ENCODE assay signal across 26 cellular contexts in the genomic region with DNA sequence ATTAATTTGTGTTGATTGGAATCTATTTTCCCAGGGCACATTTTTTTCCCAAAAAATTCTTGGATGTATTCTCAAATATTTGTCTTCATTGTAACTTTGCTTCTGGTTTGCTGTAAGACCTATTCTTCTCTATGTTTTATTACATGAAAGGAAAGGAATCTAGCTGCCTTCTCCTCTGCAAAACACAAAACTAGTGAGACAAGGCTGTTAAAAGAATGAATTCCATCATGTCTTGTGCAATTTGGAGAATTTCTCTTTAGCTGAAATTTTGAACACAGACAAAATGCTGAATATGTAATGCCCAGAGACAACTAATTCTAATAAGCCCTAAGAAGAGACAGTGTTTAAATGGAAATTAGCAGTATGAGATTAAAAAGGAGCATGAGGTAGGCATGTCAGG.
DNase-seq lines count a peak whose midpoint lies in the region; ATAC-seq and TF ChIP-seq lines count a peak whose summit lies in the region.
"Had no signal": no experiment of that assay in that cellular context is flagged by ENCODE, and none has a peak within 500 bp of the region (broad histone marks: within the 10 kb centered on the region; RNA-seq: fewer than 3 reads in every experiment).

No MANE protein-coding gene starts in this region.

- no peaks in the 10 kb centered on the region for H3K27me3 ChIP-seq in adipocyte (replicated peaks; ENCODE audit: control insufficient read depth, insufficient read depth, low read length)
- H3K27me3 ChIP-seq: SJCRH30 had no signal

- no peak overlapping the region for H3K4me3 Mint-ChIP-seq in endothelial cell (ENCODE audit: unreplicated experiment)
- no peak overlapping the region for H3K4me3 Mint-ChIP-seq in activated naive CD4-positive, alpha-beta T cell treated with anti-CD3 and anti-CD28 coated beads for 36 hours
- H3K4me3 Mint-ChIP-seq: B cell; CD8-positive, alpha-beta T cell had no signal

- TF ChIP-seq CTCF in endothelial cell (IDR thresholded peaks at IDR 0.05; ENCODE audit: unreplicated experiment): no peak

- no peak overlapping the region for H3K27ac Mint-ChIP-seq in endothelial cell (ENCODE audit: unreplicated experiment)
- no peak overlapping the region for H3K27ac Mint-ChIP-seq in activated naive CD4-positive, alpha-beta T cell treated with anti-CD3 and anti-CD28 coated beads for 36 hours
- H3K27ac Mint-ChIP-seq: B cell had no signal

- no peak for ATAC-seq in HG02885 (IDR thresholded peaks at IDR 0.05; ENCODE audit: poor library complexity, unreplicated experiment)
- ATAC-seq: CD8-positive, alpha-beta T cell; HCT116; HepG2; K562; Right ventricle myocardium inferior had no signal

- peaks cover 25% of the 10 kb centered on the region for H3K4me1 ChIP-seq in adipocyte (ENCODE audit: control insufficient read depth, insufficient read depth, low read length)

- peaks cover 31% of the 10 kb centered on the region for H3K4me1 Mint-ChIP-seq in endothelial cell (ENCODE audit: unreplicated experiment)
- no peaks in the 10 kb centered on the region for H3K4me1 Mint-ChIP-seq in activated naive CD4-positive, alpha-beta T cell treated with anti-CD3 and anti-CD28 coated beads for 36 hours (ENCODE audit: low read depth)
- H3K4me1 Mint-ChIP-seq: B cell had no signal

- CTCF ChIA-PET in activated naive CD4-positive, alpha-beta T cell treated with anti-CD3 and anti-CD28 coated beads for 36 hours (lab: Charles Lee): no interaction called here

- H3K9ac ChIP-seq in adipocyte (ENCODE audit: low read length): no peak overlapping the region

- H3K36me3 ChIP-seq in adipocyte (ENCODE audit: control insufficient read depth, insufficient read depth, low read length, severe bottlenecking): no peaks in the 10 kb centered on the region
- H3K36me3 ChIP-seq: SJCRH30 had no signal

- H3K4me3 ChIP-seq in adipocyte (ENCODE audit: low read length): no peak overlapping the region
- H3K4me3 ChIP-seq: K562, PC-9, SJCRH30 had no signal

- H3K9me3 Mint-ChIP-seq in endothelial cell (ENCODE audit: unreplicated experiment): no peaks in the 10 kb centered on the region
- H3K9me3 Mint-ChIP-seq in activated naive CD4-positive, alpha-beta T cell treated with anti-CD3 and anti-CD28 coated beads for 36 hours: no peaks in the 10 kb centered on the region
- H3K9me3 Mint-ChIP-seq: CD8-positive, alpha-beta T cell had no signal

- peaks cover 1% of the 10 kb centered on the region for H3K27me3 Mint-ChIP-seq in endothelial cell (ENCODE audit: unreplicated experiment)
- peaks cover 16% of the 10 kb centered on the region for H3K27me3 Mint-ChIP-seq in activated naive CD4-positive, alpha-beta T cell treated with anti-CD3 and anti-CD28 coated beads for 36 hours (ENCODE audit: low read depth)

- no peaks in the 10 kb centered on the region for H3K9me3 ChIP-seq in adipocyte (ENCODE audit: control insufficient read depth, low read length)
- H3K9me3 ChIP-seq: SJCRH30 had no signal

- peak; percentile 65 for DNase-seq in EH (ENCODE audit: low read depth)
- DNase-seq in adipocyte (ENCODE audit: low read depth): peak; percentile 54
- DNase-seq in fibroblast of gingiva (ENCODE audit: low read depth): peak; percentile 10
- no peak for DNase-seq in endothelial cell (ENCODE audit: low spot score)
- no peak for DNase-seq in activated naive CD4-positive, alpha-beta T cell treated with anti-CD3 and anti-CD28 coated beads for 36 hours
- no peak for DNase-seq in HT-29 (ENCODE audit: low spot score)
- DNase-seq: CD8-positive, alpha-beta T cell; DMS 273 treated with DMSO at 0.1 percent for 48 hours; DMS79; GF-D8; MV-4-11; NCI-H1105 treated with DMSO at 0.1 percent for 48 hours; NCI-H146; NCI-H1930; NCI-H2107; NCI-H446; NCI-H526; NCI-H82; PC-9; SJCRH30 had no signal

- intact Hi-C loops in activated naive CD4-positive, alpha-beta T cell treated with anti-CD3 and anti-CD28 coated beads for 36 hours (cut with micrococcal nuclease): no loop called here

- H3K36me3 Mint-ChIP-seq in endothelial cell (ENCODE audit: low read depth, unreplicated experiment): peaks cover 11% of the 10 kb centered on the region
- no peaks in the 10 kb centered on the region for H3K36me3 Mint-ChIP-seq in activated naive CD4-positive, alpha-beta T cell treated with anti-CD3 and anti-CD28 coated beads for 36 hours (ENCODE audit: low read depth)
- H3K36me3 Mint-ChIP-seq: CD8-positive, alpha-beta T cell had no signal

Comparison
In these comparisons a context has a peak if more than half of its experiments do, and no peak if none do; other contexts are left out.
1. DNase-seq: peak in EH (single experiment), adipocyte (single experiment) and fibroblast of gingiva (single experiment); none in endothelial cell (single experiment), activated naive CD4-positive, alpha-beta T cell treated with anti-CD3 and anti-CD28 coated beads for 36 hours (single experiment) and HT-29 (single experiment).